8 cellular contexts compared by ENCODE assay signal in the genomic region with DNA sequence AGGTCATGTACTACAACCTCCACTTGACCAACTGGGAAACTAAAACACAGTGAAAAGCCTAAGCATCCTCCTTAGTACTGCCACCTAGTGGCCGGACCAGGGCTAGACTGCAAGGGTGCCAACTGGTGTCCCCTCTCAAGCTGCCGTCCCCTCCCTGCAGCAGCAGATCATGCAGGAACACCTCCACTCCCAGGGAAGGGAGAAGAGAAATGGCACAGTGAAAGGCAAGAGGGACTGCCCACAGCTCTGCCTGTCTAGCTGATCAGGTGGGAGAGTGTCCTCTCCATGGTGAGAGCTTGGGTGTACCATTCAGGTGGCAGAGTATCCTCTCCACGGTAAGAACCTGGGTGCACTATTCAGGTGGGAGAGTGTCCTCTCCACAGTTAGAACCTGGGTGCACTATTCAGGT.
DNase-seq lines count a peak whose midpoint lies in the region; ATAC-seq and TF ChIP-seq lines count a peak whose summit lies in the region.

No MANE protein-coding gene starts in this region.

- no peaks in the 10 kb centered on the region for H3K9me3 ChIP-seq in right atrium auricular region

- no peaks in the 10 kb centered on the region for H3K27me3 ChIP-seq in right atrium auricular region

- peak; percentile 16 to 35 for DNase-seq in NCI-H187 (lab: John Stamatoyannopoulos, UW)
- DNase-seq in NCI-H187 treated with DMSO at 0.1 percent for 48 hours (lab: John Stamatoyannopoulos, UW), result no peak
- DNase-seq in SHP77 (lab: John Stamatoyannopoulos, UW), result peak; percentile 42 to 59
- peak; percentile 23 to 61 (median 34) for DNase-seq in activated naive CD4-positive, alpha-beta T cell (lab: John Stamatoyannopoulos, UW)
- no peak for DNase-seq in right atrium auricular region (ENCODE audit: low spot score)
- peak; percentile 64 for DNase-seq in stimulated activated CD4-positive, alpha-beta T cell treated with anti-CD3 and anti-CD28 coated beads, Interleukin-12 subunit alpha, Interleukin-12 subunit beta, amount 100 ng/mL, for 4 hours

- H3K27ac ChIP-seq in right atrium auricular region, result no peak overlapping the region

- TF ChIP-seq CTCF in right atrium auricular region (IDR thresholded peaks at IDR 0.05), result peak; percentile 55 to 79

- H3K4me1 ChIP-seq in right atrium auricular region, result peaks cover 0 to 30% of the 10 kb centered on the region in 2 donors

- no peaks in the 10 kb centered on the region for H3K36me3 ChIP-seq in right atrium auricular region

- peak; percentile 78 for ATAC-seq in HG03175 (IDR thresholded peaks at IDR 0.05; ENCODE audit: unreplicated experiment)
- ATAC-seq in HG02759 (IDR thresholded peaks at IDR 0.05; ENCODE audit: unreplicated experiment), result no peak

- no peak overlapping the region for H3K4me3 ChIP-seq in right atrium auricular region

Comparison
In these comparisons a context has a peak if more than half of its experiments do, and no peak if none do; other contexts are left out.
1. DNase-seq: peak in NCI-H187 (2 of 2), SHP77 (2 of 2), activated naive CD4-positive, alpha-beta T cell (4 of 4) and stimulated activated CD4-positive, alpha-beta T cell treated with anti-CD3 and anti-CD28 coated beads, Interleukin-12 subunit alpha, Interleukin-12 subunit beta, amount 100 ng/mL, for 4 hours (single experiment); none in NCI-H187 treated with DMSO at 0.1 percent for 48 hours (single experiment) and right atrium auricular region (single experiment).